1 cellular context compared by ENCODE assay signal in genomic region chr3:185718736-185719456, GRCh38.
TF ChIP-seq lines count a peak whose summit lies in the region.

No MANE protein-coding gene starts in this region.

TF ChIP-seq in WTC11, 78 proteins besides CTCF, POLR2A, EP300 and RAD21 (continued from another document):
- TF ChIP-seq, protein P1, sequence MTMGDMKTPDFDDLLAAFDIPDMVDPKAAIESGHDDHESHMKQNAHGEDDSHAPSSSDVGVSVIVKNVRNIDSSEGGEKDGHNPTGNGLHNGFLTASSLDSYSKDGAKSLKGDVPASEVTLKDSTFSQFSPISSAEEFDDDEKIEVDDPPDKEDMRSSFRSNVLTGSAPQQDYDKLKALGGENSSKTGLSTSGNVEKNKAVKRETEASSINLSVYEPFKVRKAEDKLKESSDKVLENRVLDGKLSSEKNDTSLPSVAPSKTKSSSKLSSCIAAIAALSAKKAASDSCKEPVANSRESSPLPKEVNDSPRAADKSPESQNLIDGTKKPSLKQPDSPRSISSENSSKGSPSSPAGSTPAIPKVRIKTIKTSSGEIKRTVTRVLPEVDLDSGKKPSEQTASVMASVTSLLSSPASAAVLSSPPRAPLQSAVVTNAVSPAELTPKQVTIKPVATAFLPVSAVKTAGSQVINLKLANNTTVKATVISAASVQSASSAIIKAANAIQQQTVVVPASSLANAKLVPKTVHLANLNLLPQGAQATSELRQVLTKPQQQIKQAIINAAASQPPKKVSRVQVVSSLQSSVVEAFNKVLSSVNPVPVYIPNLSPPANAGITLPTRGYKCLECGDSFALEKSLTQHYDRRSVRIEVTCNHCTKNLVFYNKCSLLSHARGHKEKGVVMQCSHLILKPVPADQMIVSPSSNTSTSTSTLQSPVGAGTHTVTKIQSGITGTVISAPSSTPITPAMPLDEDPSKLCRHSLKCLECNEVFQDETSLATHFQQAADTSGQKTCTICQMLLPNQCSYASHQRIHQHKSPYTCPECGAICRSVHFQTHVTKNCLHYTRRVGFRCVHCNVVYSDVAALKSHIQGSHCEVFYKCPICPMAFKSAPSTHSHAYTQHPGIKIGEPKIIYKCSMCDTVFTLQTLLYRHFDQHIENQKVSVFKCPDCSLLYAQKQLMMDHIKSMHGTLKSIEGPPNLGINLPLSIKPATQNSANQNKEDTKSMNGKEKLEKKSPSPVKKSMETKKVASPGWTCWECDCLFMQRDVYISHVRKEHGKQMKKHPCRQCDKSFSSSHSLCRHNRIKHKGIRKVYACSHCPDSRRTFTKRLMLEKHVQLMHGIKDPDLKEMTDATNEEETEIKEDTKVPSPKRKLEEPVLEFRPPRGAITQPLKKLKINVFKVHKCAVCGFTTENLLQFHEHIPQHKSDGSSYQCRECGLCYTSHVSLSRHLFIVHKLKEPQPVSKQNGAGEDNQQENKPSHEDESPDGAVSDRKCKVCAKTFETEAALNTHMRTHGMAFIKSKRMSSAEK (CRISPR knock-in tag; IDR thresholded peaks at IDR 0.05; ENCODE audit: borderline replicate concordance): no peak
- no peak for TF ChIP-seq FOXP4 (CRISPR knock-in tag; IDR thresholded peaks at IDR 0.05)
- TF ChIP-seq MYBL2 (CRISPR knock-in tag; IDR thresholded peaks at IDR 0.05): no peak
- TF ChIP-seq ZNF671 (CRISPR knock-in tag; IDR thresholded peaks at IDR 0.05): no peak
- no peak for TF ChIP-seq ESRRA (CRISPR knock-in tag; IDR thresholded peaks at IDR 0.05; ENCODE audit: borderline replicate concordance)
- TF ChIP-seq, protein P2, sequence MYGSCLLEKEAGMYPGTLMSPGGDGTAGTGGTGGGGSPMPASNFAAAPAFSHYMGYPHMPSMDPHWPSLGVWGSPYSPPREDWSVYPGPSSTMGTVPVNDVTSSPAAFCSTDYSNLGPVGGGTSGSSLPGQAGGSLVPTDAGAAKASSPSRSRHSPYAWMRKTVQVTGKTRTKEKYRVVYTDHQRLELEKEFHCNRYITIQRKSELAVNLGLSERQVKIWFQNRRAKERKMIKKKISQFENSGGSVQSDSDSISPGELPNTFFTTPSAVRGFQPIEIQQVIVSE (CRISPR knock-in tag; IDR thresholded peaks at IDR 0.05; ENCODE audit: borderline replicate concordance): no peak
- no peak for TF ChIP-seq ZNF263 (CRISPR knock-in tag; IDR thresholded peaks at IDR 0.05; ENCODE audit: low read depth)
- TF ChIP-seq FOXJ3 (CRISPR knock-in tag; IDR thresholded peaks at IDR 0.05; ENCODE audit: borderline replicate concordance): no peak
- TF ChIP-seq ELF4 (CRISPR knock-in tag; IDR thresholded peaks at IDR 0.05; ENCODE audit: low read depth): no peak
- TF ChIP-seq GTF2I (CRISPR knock-in tag; conservative IDR thresholded peaks at IDR 0.05): no peak
- TF ChIP-seq ZNF121 (CRISPR knock-in tag; IDR thresholded peaks at IDR 0.05): no peak
- TF ChIP-seq GABPB1 (CRISPR knock-in tag; IDR thresholded peaks at IDR 0.05): no peak
- no peak for TF ChIP-seq FOXK1 (CRISPR knock-in tag; IDR thresholded peaks at IDR 0.05)
- TF ChIP-seq, protein P3, sequence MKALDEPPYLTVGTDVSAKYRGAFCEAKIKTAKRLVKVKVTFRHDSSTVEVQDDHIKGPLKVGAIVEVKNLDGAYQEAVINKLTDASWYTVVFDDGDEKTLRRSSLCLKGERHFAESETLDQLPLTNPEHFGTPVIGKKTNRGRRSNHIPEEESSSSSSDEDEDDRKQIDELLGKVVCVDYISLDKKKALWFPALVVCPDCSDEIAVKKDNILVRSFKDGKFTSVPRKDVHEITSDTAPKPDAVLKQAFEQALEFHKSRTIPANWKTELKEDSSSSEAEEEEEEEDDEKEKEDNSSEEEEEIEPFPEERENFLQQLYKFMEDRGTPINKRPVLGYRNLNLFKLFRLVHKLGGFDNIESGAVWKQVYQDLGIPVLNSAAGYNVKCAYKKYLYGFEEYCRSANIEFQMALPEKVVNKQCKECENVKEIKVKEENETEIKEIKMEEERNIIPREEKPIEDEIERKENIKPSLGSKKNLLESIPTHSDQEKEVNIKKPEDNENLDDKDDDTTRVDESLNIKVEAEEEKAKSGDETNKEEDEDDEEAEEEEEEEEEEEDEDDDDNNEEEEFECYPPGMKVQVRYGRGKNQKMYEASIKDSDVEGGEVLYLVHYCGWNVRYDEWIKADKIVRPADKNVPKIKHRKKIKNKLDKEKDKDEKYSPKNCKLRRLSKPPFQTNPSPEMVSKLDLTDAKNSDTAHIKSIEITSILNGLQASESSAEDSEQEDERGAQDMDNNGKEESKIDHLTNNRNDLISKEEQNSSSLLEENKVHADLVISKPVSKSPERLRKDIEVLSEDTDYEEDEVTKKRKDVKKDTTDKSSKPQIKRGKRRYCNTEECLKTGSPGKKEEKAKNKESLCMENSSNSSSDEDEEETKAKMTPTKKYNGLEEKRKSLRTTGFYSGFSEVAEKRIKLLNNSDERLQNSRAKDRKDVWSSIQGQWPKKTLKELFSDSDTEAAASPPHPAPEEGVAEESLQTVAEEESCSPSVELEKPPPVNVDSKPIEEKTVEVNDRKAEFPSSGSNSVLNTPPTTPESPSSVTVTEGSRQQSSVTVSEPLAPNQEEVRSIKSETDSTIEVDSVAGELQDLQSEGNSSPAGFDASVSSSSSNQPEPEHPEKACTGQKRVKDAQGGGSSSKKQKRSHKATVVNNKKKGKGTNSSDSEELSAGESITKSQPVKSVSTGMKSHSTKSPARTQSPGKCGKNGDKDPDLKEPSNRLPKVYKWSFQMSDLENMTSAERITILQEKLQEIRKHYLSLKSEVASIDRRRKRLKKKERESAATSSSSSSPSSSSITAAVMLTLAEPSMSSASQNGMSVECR (CRISPR knock-in tag; IDR thresholded peaks at IDR 0.05; ENCODE audit: borderline replicate concordance): no peak
- no peak for TF ChIP-seq RELA (CRISPR knock-in tag; IDR thresholded peaks at IDR 0.05; ENCODE audit: borderline replicate concordance)
- TF ChIP-seq, protein P4, sequence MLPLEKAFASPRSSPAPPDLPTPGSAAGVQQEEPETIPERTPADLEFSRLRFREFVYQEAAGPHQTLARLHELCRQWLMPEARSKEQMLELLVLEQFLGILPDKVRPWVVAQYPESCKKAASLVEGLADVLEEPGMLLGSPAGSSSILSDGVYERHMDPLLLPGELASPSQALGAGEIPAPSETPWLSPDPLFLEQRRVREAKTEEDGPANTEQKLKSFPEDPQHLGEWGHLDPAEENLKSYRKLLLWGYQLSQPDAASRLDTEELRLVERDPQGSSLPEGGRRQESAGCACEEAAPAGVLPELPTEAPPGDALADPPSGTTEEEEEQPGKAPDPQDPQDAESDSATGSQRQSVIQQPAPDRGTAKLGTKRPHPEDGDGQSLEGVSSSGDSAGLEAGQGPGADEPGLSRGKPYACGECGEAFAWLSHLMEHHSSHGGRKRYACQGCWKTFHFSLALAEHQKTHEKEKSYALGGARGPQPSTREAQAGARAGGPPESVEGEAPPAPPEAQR (CRISPR knock-in tag; IDR thresholded peaks at IDR 0.05): no peak
- TF ChIP-seq TEAD1 (CRISPR knock-in tag; IDR thresholded peaks at IDR 0.05): no peak
- TF ChIP-seq TP53 (CRISPR knock-in tag; IDR thresholded peaks at IDR 0.05): no peak
